In genomic region chr19:51339687-51340656, GRCh38 we compare ENCODE assay signal across 8 cellular contexts. TPM values are rescaled to one million over a fixed set of nuclear protein-coding genes. Genes with fewer than 3 reads are reported as not detected.
DNase-seq lines count a peak whose midpoint lies in the region; ATAC-seq and TF ChIP-seq lines count a peak whose summit lies in the region.

No MANE protein-coding gene starts in this region.

- peak overlapping the region; percentile 80 for H3K4me3 Mint-ChIP-seq in progenitor cell of endocrine pancreas (ENCODE audit: low read depth)

- intact Hi-C loops in left ventricle myocardium inferior (cut with micrococcal nuclease), result no loop called here

- H3K36me3 ChIP-seq in left ventricle myocardium inferior (peaks cover 5% of the 10 kb centered on the region), upper lobe of left lung (peaks cover 3 to 8% (median 5%) of the 10 kb centered on the region in 4 donors)

- H3K27ac ChIP-seq in left ventricle myocardium inferior (replicated peaks), result peak overlapping the region; percentile 73
- H3K27ac ChIP-seq in upper lobe of left lung, result peak overlapping the region; percentile 61 to 77 (median 70)

- peaks cover 25% of the 10 kb centered on the region for H3K27me3 Mint-ChIP-seq in progenitor cell of endocrine pancreas

- peak; percentile 99 for DNase-seq in D341Med (ENCODE audit: low spot score)
- DNase-seq in T-helper 1 cell, result peak; percentile 82 to 92 (median 86)
- peak; percentile 95 for DNase-seq in amniotic stem cell (lab: John Stamatoyannopoulos, UW)
- peak; percentile 98 for DNase-seq in left ventricle myocardium inferior
- DNase-seq in progenitor cell of endocrine pancreas (ENCODE audit: low spot score, unreplicated experiment), result peak; percentile 93
- peak; percentile 99 to 100 for DNase-seq in upper lobe of left lung

- WGBS in upper lobe of left lung, 2 donors, result 0 to 1% methylated on average over 17 to 18 of the region's 107 CpGs

- no peaks in the 10 kb centered on the region for H3K9me3 Mint-ChIP-seq in progenitor cell of endocrine pancreas (ENCODE audit: low read depth)

- H3K4me1 Mint-ChIP-seq in progenitor cell of endocrine pancreas (ENCODE audit: low read depth), result peaks cover 5% of the 10 kb centered on the region

- no peaks in the 10 kb centered on the region for H3K9me3 ChIP-seq in left ventricle myocardium inferior (replicated peaks)
- H3K9me3 ChIP-seq in upper lobe of left lung, result no peaks in the 10 kb centered on the region

- peaks cover 4% of the 10 kb centered on the region for H3K36me3 Mint-ChIP-seq in progenitor cell of endocrine pancreas (ENCODE audit: insufficient read depth)

- peak; percentile 48 for TF ChIP-seq CTCF in left ventricle myocardium inferior (IDR thresholded peaks at IDR 0.05; ENCODE audit: borderline replicate concordance)
- TF ChIP-seq CTCF in progenitor cell of endocrine pancreas (IDR thresholded peaks at IDR 0.05; ENCODE audit: unreplicated experiment), result peak; percentile 35
- peak in 5 of 6 experiments; percentile 36 to 95 (median 87) for TF ChIP-seq CTCF in upper lobe of left lung (IDR thresholded peaks at IDR 0.05)

- H3K4me1 ChIP-seq in left ventricle myocardium inferior (peaks cover 20% of the 10 kb centered on the region), upper lobe of left lung (peaks cover 9 to 25% (median 20%) of the 10 kb centered on the region in 4 donors)

- H3K4me3 ChIP-seq in left ventricle myocardium inferior (peak overlapping the region; percentile 78), upper lobe of left lung (peak overlapping the region; percentile 56 to 77 (median 70))

- H3K27me3 ChIP-seq in left ventricle myocardium inferior (ENCODE audit: low read depth), result no peaks in the 10 kb centered on the region
- H3K27me3 ChIP-seq in upper lobe of left lung, result no peaks in the 10 kb centered on the region

- no peak for TF ChIP-seq EP300 in Ishikawa (IDR thresholded peaks at IDR 0.05; ENCODE audit: borderline replicate concordance)
- TF ChIP-seq EP300 in upper lobe of left lung (IDR thresholded peaks at IDR 0.05), result no peak

- peak in 2 of 4 donors; percentile 60 to 65 for TF ChIP-seq POLR2A in upper lobe of left lung (IDR thresholded peaks at IDR 0.05)

- ATAC-seq in GM21447 (IDR thresholded peaks at IDR 0.05; ENCODE audit: unreplicated experiment) (peak; percentile 52), upper lobe of left lung (ENCODE audit: low FRiP score in 2 of 2) (peak; percentile 97)

- no peak for TF ChIP-seq RAD21 in Ishikawa (IDR thresholded peaks at IDR 0.05; ENCODE audit: low read depth)

- H3K27ac Mint-ChIP-seq in progenitor cell of endocrine pancreas, result peak overlapping the region; percentile 93

TF ChIP-seq in Ishikawa, 13 proteins besides CTCF, POLR2A, EP300 and RAD21:
- TF ChIP-seq TCF12 (IDR thresholded peaks at IDR 0.05; ENCODE audit: low read depth), result no peak
- TF ChIP-seq TEAD4 (IDR thresholded peaks at IDR 0.05), result no peak
- TF ChIP-seq FOXM1 (IDR thresholded peaks at IDR 0.05; ENCODE audit: borderline replicate concordance, low read depth), result no peak
- TF ChIP-seq REST (IDR thresholded peaks at IDR 0.05; ENCODE audit: low read depth), result no peak
- peak; percentile 82; the same call in 1 of the 2 replicates for TF ChIP-seq MAX (IDR thresholded peaks at IDR 0.05)
- TF ChIP-seq, protein P1, sequence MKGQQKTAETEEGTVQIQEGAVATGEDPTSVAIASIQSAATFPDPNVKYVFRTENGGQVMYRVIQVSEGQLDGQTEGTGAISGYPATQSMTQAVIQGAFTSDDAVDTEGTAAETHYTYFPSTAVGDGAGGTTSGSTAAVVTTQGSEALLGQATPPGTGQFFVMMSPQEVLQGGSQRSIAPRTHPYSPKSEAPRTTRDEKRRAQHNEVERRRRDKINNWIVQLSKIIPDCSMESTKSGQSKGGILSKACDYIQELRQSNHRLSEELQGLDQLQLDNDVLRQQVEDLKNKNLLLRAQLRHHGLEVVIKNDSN (IDR thresholded peaks at IDR 0.05), result peak; percentile 79
- TF ChIP-seq CREB1 (IDR thresholded peaks at IDR 0.05; ENCODE audit: low read depth), result no peak
- TF ChIP-seq CEBPB (IDR thresholded peaks at IDR 0.05), result no peak
- no peak for TF ChIP-seq TAF1 (IDR thresholded peaks at IDR 0.05; ENCODE audit: low read depth)
- TF ChIP-seq ZBTB7A (IDR thresholded peaks at IDR 0.05; ENCODE audit: low read depth), result no peak
- no peak for TF ChIP-seq YY1 (IDR thresholded peaks at IDR 0.05; ENCODE audit: low read depth)
- no peak for TF ChIP-seq NFIC (IDR thresholded peaks at IDR 0.05)
- TF ChIP-seq EGR1 (IDR thresholded peaks at IDR 0.05), result no peak

RNA-seq across cellular contexts. Expression of gene VSIG10L, which starts 2.0 kb away (rescaled TPM):
- 0.66 TPM for total RNA-seq in left ventricle myocardium inferior
- 6.3 and 7.0 TPM in 2 replicates for total RNA-seq in progenitor cell of endocrine pancreas
- 10 to 100 TPM in 1 of 6 donors, 1 to 10 TPM in 4, under 1 TPM in 1; 0.76 to 13.6 (median 2.8) TPM for total RNA-seq in upper lobe of left lung

RNA-seq across cellular contexts. Expression of gene ETFB, which starts 26.2 kb away (rescaled TPM):
- 365 TPM for total RNA-seq in left ventricle myocardium inferior
- total RNA-seq in progenitor cell of endocrine pancreas, result 63.2 and 69.5 TPM in 2 replicates
- total RNA-seq in upper lobe of left lung, result 100 to 1,000 TPM in 1 of 6 donors, 10 to 100 TPM in 5; 59.7 to 102 (median 86.6) TPM

RNA-seq across cellular contexts. Expression of gene IGLON5, which starts 28.5 kb away (rescaled TPM):
- total RNA-seq in left ventricle myocardium inferior (not detected), progenitor cell of endocrine pancreas (44.8 and 44.9 TPM in 2 replicates), upper lobe of left lung (under 1 TPM in 2 of 6 donors, not detected in 4; 0.09 to 0.10 TPM)

RNA-seq across cellular contexts. Expression of gene CLDND2, which starts 28.8 kb away (rescaled TPM):
- total RNA-seq in left ventricle myocardium inferior (1.5 TPM), progenitor cell of endocrine pancreas (0.73 and 1.4 TPM in 2 replicates), upper lobe of left lung (1 to 10 TPM in 2 of 6 donors, under 1 TPM in 1, not detected in 3; 0.89 to 3.0 (median 1.7) TPM)

RNA-seq across cellular contexts. Expression of gene NKG7, which starts 32.5 kb away (rescaled TPM):
- 1.8 TPM for total RNA-seq in left ventricle myocardium inferior
- not detected in 2 replicates for total RNA-seq in progenitor cell of endocrine pancreas
- total RNA-seq in upper lobe of left lung, result 10 to 100 TPM in 2 of 6 donors, 1 to 10 TPM in 4; 3.4 to 25.8 (median 9.7) TPM

Comparison
In these comparisons a context has a peak if more than half of its experiments do, and no peak if none do; other contexts are left out.
1. Peak in every context shown above with its lines: DNase-seq, ATAC-seq, H3K4me3 ChIP-seq and H3K27ac ChIP-seq.
2. CTCF ChIP-seq: peak in every context shown above with its lines; median percentile 87 in upper lobe of left lung; 48 in left ventricle myocardium inferior; 35 in progenitor cell of endocrine pancreas.
3. RNA of gene IGLON5, which starts 28.5 kb away (total RNA-seq): 44.8 to 44.9 TPM in progenitor cell of endocrine pancreas; not detected in left ventricle myocardium inferior (single experiment) and 0.09 to 0.10 TPM in upper lobe of left lung; every median in the first group is over 10 times any median in the second.